ENCODE assay signal across 10 cellular contexts in genomic region chr19:46621191-46622117, GRCh38. TPM values are rescaled to one million over a fixed set of nuclear protein-coding genes. Genes with fewer than 3 reads are reported as not detected.
A peak's percentile ranks its signal among the peaks of the same experiment; 100 is the strongest.
DNase-seq lines count a peak whose midpoint lies in the region; ATAC-seq and TF ChIP-seq lines count a peak whose summit lies in the region.
"Had no signal": no experiment of that assay in that cellular context is flagged by ENCODE, and none has a peak within 500 bp of the region (broad histone marks: within the 10 kb centered on the region; RNA-seq: fewer than 3 reads in every experiment).

No MANE protein-coding gene starts in this region.

- peak overlapping the region; percentile 13 for H4K5ac ChIP-seq in IMR-90 (ENCODE audit: low read depth, low read length)

- H2AFZ ChIP-seq in IMR-90 (replicated peaks; ENCODE audit: low read length, poor library complexity), result peak overlapping the region; percentile 86

- H3K27ac Mint-ChIP-seq in naive thymus-derived CD8-positive, alpha-beta T cell, result peak overlapping the region; percentile 29 to 90 (median 86)

- H4K91ac ChIP-seq in IMR-90 (ENCODE audit: insufficient read depth, low read depth, low read length), result peak overlapping the region; percentile 38; the same call in 1 of the 2 replicates

- H2AK9ac ChIP-seq in IMR-90 (replicated peaks; ENCODE audit: low read depth, low read length, poor library complexity), result peak overlapping the region; percentile 4

- H3K4me2 ChIP-seq in IMR-90 (ENCODE audit: low read depth, low read length), result peak overlapping the region; percentile 62

- H3K9me3 Mint-ChIP-seq in naive thymus-derived CD8-positive, alpha-beta T cell, result no peaks in the 10 kb centered on the region

- no peak overlapping the region for H3K56ac ChIP-seq in IMR-90 (ENCODE audit: extremely low read depth, insufficient read depth, low read length)

- peak overlapping the region; percentile 5 to 68 (median 48) for H3K4me3 Mint-ChIP-seq in naive thymus-derived CD8-positive, alpha-beta T cell

- no TSS peak for BruUV-seq in IMR-90 (replicated peaks; lab: Mats Ljungman, UMichigan)

- H3K9me3 ChIP-seq in IMR-90 (ENCODE audit: control insufficient read depth, insufficient read depth, low read length) (no peaks in the 10 kb centered on the region), duodenal mucosa (ENCODE audit: control insufficient read depth in 1 of 2, low read length in 2 of 2) (no peaks in the 10 kb centered on the region)

- no peak for ATAC-seq in IMR-90 (ENCODE audit: low read depth)
- ATAC-seq in naive thymus-derived CD8-positive, alpha-beta T cell, result no peak
- ATAC-seq in GM21526 (IDR thresholded peaks at IDR 0.05; ENCODE audit: low FRiP score, unreplicated experiment), result no peak

- H2BK120ac ChIP-seq in IMR-90 (ENCODE audit: low read depth, low read length), result peak overlapping the region; percentile 72

- H3K23ac ChIP-seq in IMR-90 (ENCODE audit: low read depth, low read length), result peak overlapping the region; percentile 8; the same call in 1 of the 2 replicates

- H3K36me3 ChIP-seq in IMR-90 (ENCODE audit: control insufficient read depth, insufficient read depth, low read length) (no peaks in the 10 kb centered on the region), duodenal mucosa (ENCODE audit: control insufficient read depth in 1 of 2, insufficient read depth in 2 of 2, low read length in 2 of 2) (no peaks in the 10 kb centered on the region)

- peak overlapping the region; percentile 36 for H3K18ac ChIP-seq in IMR-90 (ENCODE audit: low read depth, low read length)

- H3K27me3 ChIP-seq in IMR-90 (ENCODE audit: control insufficient read depth, insufficient read depth, low read length) (no peaks in the 10 kb centered on the region), duodenal mucosa (ENCODE audit: control insufficient read depth in 1 of 2, insufficient read depth in 2 of 2, low read length in 2 of 2) (peaks cover 4 to 19% of the 10 kb centered on the region in 2 donors), dorsolateral prefrontal cortex (no peaks in the 10 kb centered on the region)

- H3K36me3 Mint-ChIP-seq in naive thymus-derived CD8-positive, alpha-beta T cell, result no peaks in the 10 kb centered on the region

- dilution Hi-C loops in IMR-90 (cut with HindIII; ENCODE audit: low sequenced_read_pairs, unreplicated experiment), result no loop called here

- H3K9ac ChIP-seq in IMR-90 (ENCODE audit: low read depth, low read length), result peak overlapping the region; percentile 35; the same call in 1 of the 2 replicates
- H3K9ac ChIP-seq in duodenal mucosa (ENCODE audit: low read depth in 1 of 2, low read length in 2 of 2), result peak overlapping the region in 1 of 2 donors; percentile 32

- peak overlapping the region; percentile 48 for H3K14ac ChIP-seq in IMR-90 (replicated peaks; ENCODE audit: low read depth, low read length)

- in situ Hi-C loops in IMR-90 (cut with MboI; ENCODE audit: low sequenced_read_pairs), result no loop called here

- H2AK5ac ChIP-seq in IMR-90 (ENCODE audit: low read depth, low read length), result peak overlapping the region; percentile 88

- peaks cover 14% of the 10 kb centered on the region for H4K20me1 ChIP-seq in IMR-90 (ENCODE audit: insufficient read depth, low read length)

- H3K9me1 ChIP-seq in IMR-90 (ENCODE audit: insufficient read depth, low read length), result peaks cover 28% of the 10 kb centered on the region

- H3K4ac ChIP-seq in IMR-90 (ENCODE audit: low read depth, low read length), result peak overlapping the region; percentile 73

- peak overlapping the region; percentile 37 for H2BK5ac ChIP-seq in IMR-90 (ENCODE audit: low read depth, low read length, poor library complexity, severe bottlenecking)

- POLR2A ChIA-PET in IMR-90 (lab: Charles Lee; ENCODE audit: unreplicated experiment), result no interaction called here
- POLR2A ChIA-PET in naive thymus-derived CD8-positive, alpha-beta T cell (lab: Charles Lee), result interaction anchor here (2.0 to 4.2 kb wide), 4 partner anchors 9 to 40 kb away, joined by 7 to 25 read pairs (median 10); partner anchors contain the start of genes DACT3 and GNG8

- peak overlapping the region; percentile 50; the same call in 2 of the 3 replicates for H2BK15ac ChIP-seq in IMR-90 (ENCODE audit: low read depth, low read length)

- peaks cover 0 to 2% (median 0%) of the 10 kb centered on the region in 5 donors for H3K27me3 Mint-ChIP-seq in naive thymus-derived CD8-positive, alpha-beta T cell

- intact Hi-C loops in IMR-90 (cut with micrococcal nuclease), result no loop called here
- intact Hi-C loops in dorsolateral prefrontal cortex (cut with DNase I), result no loop called here

- TF ChIP-seq CTCF in AG10803 (conservative IDR thresholded peaks at IDR 0.05; ENCODE audit: low read length) (no peak), IMR-90 (conservative IDR thresholded peaks at IDR 0.05; ENCODE audit: low read depth, low read length) (no peak), dorsolateral prefrontal cortex (IDR thresholded peaks at IDR 0.05 in 54 of 56, conservative IDR thresholded peaks at IDR 0.05 in 2 of 56; ENCODE audit: low read depth in 1 of 56, partially characterized antibody in 56 of 56) (no peak)

- H3K4me1 ChIP-seq in IMR-90 (ENCODE audit: control insufficient read depth, insufficient read depth, low read length) (peaks cover 46% of the 10 kb centered on the region), duodenal mucosa (ENCODE audit: control insufficient read depth in 1 of 2, insufficient read depth in 2 of 2, low read length in 2 of 2) (peaks cover 25 to 28% of the 10 kb centered on the region in 2 donors)

- peaks cover 0 to 23% of the 10 kb centered on the region in 2 experiments; a peak in 1 of 4 replicates for H3K79me1 ChIP-seq in IMR-90 (ENCODE audit: low read depth in 1 of 2, low read length in 2 of 2)

- no peak for DNase-seq in AG10803 (ENCODE audit: low read depth)
- DNase-seq in IMR-90, result peak; percentile 11
- no peak for DNase-seq in naive thymus-derived CD8-positive, alpha-beta T cell
- no peak for DNase-seq in GM03348 (ENCODE audit: low spot score)
- no peak for DNase-seq in NCI-H1417 treated with DMSO at 0.1 percent for 48 hours (lab: John Stamatoyannopoulos, UW)
- no peak for DNase-seq in dorsolateral prefrontal cortex
- DNase-seq: activated CD4-positive, alpha-beta T cell treated with anti-CD3 and anti-CD28 coated beads, Interleukin-2, amount 50 U/mL, for 4 hours; NCI-H748 treated with DMSO at 0.1 percent for 48 hours had no signal

- peak overlapping the region; percentile 50; the same call in 1 of the 2 replicates for H2BK20ac ChIP-seq in IMR-90 (ENCODE audit: low read depth, low read length)

- WGBS in IMR-90 (ENCODE audit: extremely low coverage in 2 of 2, insufficient read length in 1 of 2), 2 experiments, result 49% methylated on average over 14 of the region's 32 CpGs; no CpG with 5 or more reads in 1 of the 2 experiments

- no peak for TF ChIP-seq POLR2A in IMR-90 (IDR thresholded peaks at IDR 0.05; ENCODE audit: low read depth, low read length)

- H3K27ac ChIP-seq in IMR-90 (ENCODE audit: insufficient read depth, low read length) (peak overlapping the region; percentile 51), duodenal mucosa (ENCODE audit: low read depth, low read length) (peak overlapping the region; percentile 54), dorsolateral prefrontal cortex (peak overlapping the region in 29 of 59 donors; percentile 1 to 73 (median 28))

- CTCF ChIA-PET in IMR-90 (lab: Yijun Ruan, JAX), result interaction anchor here (0.5 kb wide), 1 partner anchor 251 kb away, joined by 5 read pairs; no protein-coding TSS in a partner anchor

- H3K4me3 ChIP-seq in AG10803 (ENCODE audit: low read length) (peak overlapping the region; percentile 42), IMR-90 (ENCODE audit: insufficient read depth, low read depth, low read length) (no peak overlapping the region), duodenal mucosa (ENCODE audit: low read depth in 1 of 2, low read length in 2 of 2) (peak overlapping the region in 1 of 2 donors; percentile 36), dorsolateral prefrontal cortex (peak overlapping the region in 3 of 59 donors; percentile 7 to 28 (median 13))

- no peak for TF ChIP-seq RAD21 in IMR-90 (IDR thresholded peaks at IDR 0.05; ENCODE audit: low read length)

- peak overlapping the region; percentile 11 to 25; a peak in 2 of 4 replicates for H4K8ac ChIP-seq in IMR-90 (ENCODE audit: low read depth in 2 of 2, low read length in 2 of 2)

- H3K4me1 Mint-ChIP-seq in naive thymus-derived CD8-positive, alpha-beta T cell, result peaks cover 29 to 83% (median 66%) of the 10 kb centered on the region in 4 donors

RNA-seq across cellular contexts. Expression of gene PTGIR, which starts 3.4 kb away (rescaled TPM):
- total RNA-seq in IMR-90 (2012; rRNA removed) (0.54 and 0.56 TPM in 2 replicates), dorsolateral prefrontal cortex (1 to 10 TPM in 20 of 120 experiments, under 1 TPM in 69, not detected in 31; 0.19 to 2.5 (median 0.63) TPM)
- polyA plus RNA-seq in IMR-90 (2012; rRNA removed), result 4.9 and 5.3 TPM in 2 replicates
- 2.8 and 7.8 TPM in 2 replicates for polyA plus RNA-seq in IMR-90 (2012; cell fraction: cytosol; rRNA removed)
- polyA plus RNA-seq in IMR-90 (2012; cell fraction: nucleus; rRNA removed; ENCODE audit: low replicate concordance), result 18.1 and 39.4 TPM in 2 replicates
- under 1 TPM in 1 of 2 experiments, not detected in 1; 0.25 TPM for total RNA-seq in naive thymus-derived CD8-positive, alpha-beta T cell
- polyA plus RNA-seq in naive thymus-derived CD8-positive, alpha-beta T cell, result 1 to 10 TPM in 1 of 3 donors, under 1 TPM in 2; 0.12 to 2.8 (median 0.55) TPM

RNA-seq across cellular contexts. Expression of gene GNG8, which starts 14.5 kb away (rescaled TPM):
- total RNA-seq in IMR-90 (2012; rRNA removed) (not detected in 2 replicates), dorsolateral prefrontal cortex (1 to 10 TPM in 43 of 120 experiments, not detected in 77; 3.1 to 9.9 (median 5.0) TPM)
- polyA plus RNA-seq in IMR-90 (2012; rRNA removed), result not detected in 2 replicates
- not detected in 2 replicates for polyA plus RNA-seq in IMR-90 (2012; cell fraction: cytosol; rRNA removed)
- polyA plus RNA-seq in IMR-90 (2012; cell fraction: nucleus; rRNA removed; ENCODE audit: low replicate concordance), result not detected in 2 replicates
- total RNA-seq in naive thymus-derived CD8-positive, alpha-beta T cell, result not detected
- polyA plus RNA-seq in naive thymus-derived CD8-positive, alpha-beta T cell, result not detected

RNA-seq across cellular contexts. Expression of gene CALM3, which starts 20.3 kb away (rescaled TPM):
- total RNA-seq in IMR-90 (2012; rRNA removed), result 91.6 and 197 TPM in 2 replicates
- polyA plus RNA-seq in IMR-90 (2012; rRNA removed), result 467 and 501 TPM in 2 replicates
- polyA plus RNA-seq in IMR-90 (2012; cell fraction: cytosol; rRNA removed), result 414 and 485 TPM in 2 replicates
- 233 and 354 TPM in 2 replicates for polyA plus RNA-seq in IMR-90 (2012; cell fraction: nucleus; rRNA removed; ENCODE audit: low replicate concordance)
- total RNA-seq in naive thymus-derived CD8-positive, alpha-beta T cell, result 100 to 1,000 TPM; 185 to 190 TPM
- polyA plus RNA-seq in naive thymus-derived CD8-positive, alpha-beta T cell, result 100 to 1,000 TPM; 188 to 221 (median 214) TPM
- total RNA-seq in dorsolateral prefrontal cortex, result 1,000 to 10,000 TPM in 107 of 120 experiments, 100 to 1,000 TPM in 13; 467 to 2,124 (median 1,470) TPM

RNA-seq across cellular contexts. Expression of gene DACT3, which starts 39.5 kb away (rescaled TPM):
- total RNA-seq in IMR-90 (2012; rRNA removed) (1.6 and 1.9 TPM in 2 replicates), dorsolateral prefrontal cortex (10 to 100 TPM; 57.1 to 95.2 (median 76.6) TPM)
- 4.9 and 5.7 TPM in 2 replicates for polyA plus RNA-seq in IMR-90 (2012; rRNA removed)
- polyA plus RNA-seq in IMR-90 (2012; cell fraction: cytosol; rRNA removed), result 3.0 and 6.6 TPM in 2 replicates
- 6.5 and 7.5 TPM in 2 replicates for polyA plus RNA-seq in IMR-90 (2012; cell fraction: nucleus; rRNA removed; ENCODE audit: low replicate concordance)
- total RNA-seq in naive thymus-derived CD8-positive, alpha-beta T cell, result under 1 TPM in 1 of 2 experiments, not detected in 1; 0.13 TPM
- under 1 TPM in 1 of 3 donors, not detected in 2; 0.13 TPM for polyA plus RNA-seq in naive thymus-derived CD8-positive, alpha-beta T cell
